In the genomic region with DNA sequence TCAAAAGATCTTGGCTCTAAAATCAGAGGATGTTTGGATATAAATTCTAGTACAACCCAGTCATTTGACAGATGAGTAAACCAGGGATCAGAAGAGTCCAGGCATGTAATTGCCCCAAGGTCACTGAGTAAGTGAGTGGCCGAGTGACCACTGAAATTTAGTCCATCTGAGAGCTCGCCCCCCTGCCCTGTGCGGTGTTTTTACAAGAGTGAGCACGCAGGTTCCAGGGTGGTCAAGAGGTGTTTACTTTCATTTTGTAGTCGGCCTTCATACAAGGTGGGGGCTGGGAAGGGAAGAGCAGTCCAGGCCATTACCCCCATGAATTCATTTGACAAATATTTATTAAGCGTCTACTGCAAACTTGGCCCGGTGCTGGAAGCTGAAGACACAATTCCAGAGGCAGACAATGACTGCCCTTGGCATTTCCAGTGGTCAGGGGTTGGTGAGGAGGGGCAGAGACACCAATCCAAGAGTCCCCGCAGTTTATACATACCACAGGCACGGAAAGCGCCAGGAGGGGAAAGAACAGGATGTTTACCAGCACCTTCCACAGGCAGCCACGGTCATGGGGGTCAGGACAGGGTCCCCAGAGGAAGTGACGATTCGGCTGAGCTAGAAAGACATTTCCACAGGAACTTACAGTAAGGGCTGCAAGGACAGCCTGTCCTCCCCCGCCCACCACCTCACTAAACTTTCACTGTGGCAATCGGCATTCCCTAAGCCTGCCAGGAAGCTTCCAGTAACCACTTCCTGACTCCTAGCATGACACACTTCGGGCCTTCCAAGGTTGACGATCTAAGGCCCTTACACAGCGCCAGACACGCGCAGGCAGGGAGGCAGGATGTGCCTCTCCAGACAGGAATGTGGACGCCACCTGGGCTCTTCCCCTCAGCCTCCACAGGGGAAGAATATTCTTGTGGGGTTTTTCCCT, we compare ENCODE assay signal across 8 cellular contexts. TPM values are rescaled to one million over a fixed set of nuclear protein-coding genes. Genes with fewer than 3 reads are reported as not detected.
DNase-seq lines count a peak whose midpoint lies in the region; ATAC-seq and TF ChIP-seq lines count a peak whose summit lies in the region.

No MANE protein-coding gene starts in this region.

- in situ Hi-C loops in astrocyte of the cerebellum (cut with HindIII; ENCODE audit: low sequenced_read_pairs): no loop called here

- WGBS in spleen, 5 donors: 41 to 63% (median 51%) methylated on average over 21 of the region's 21 CpGs

- H3K27ac ChIP-seq in ACC112 (ENCODE audit: low read depth, low read length) (peak overlapping the region; percentile 99), spleen (peak overlapping the region; percentile 78 to 96 (median 89))

- H3K36me3 ChIP-seq in ACC112 (ENCODE audit: insufficient read depth, low read length) (peaks cover 5% of the 10 kb centered on the region; the same call in 1 of the 2 replicates), spleen (no peaks in the 10 kb centered on the region)

- no peak overlapping the region for H2AFZ ChIP-seq in ACC112 (ENCODE audit: low read length, unreplicated experiment)

- TF ChIP-seq CTCF in astrocyte of the cerebellum (IDR thresholded peaks at IDR 0.05; ENCODE audit: low read depth, low read length, missing control alignments) (no peak), spleen (IDR thresholded peaks at IDR 0.05 in 8 of 11, conservative IDR thresholded peaks at IDR 0.05 in 3 of 11) (no peak)

- peak; percentile 98 for DNase-seq in HS-5 (ENCODE audit: low read depth)
- DNase-seq in astrocyte of the cerebellum (ENCODE audit: low read depth): peak; percentile 93
- peak; percentile 93 for DNase-seq in islet precursor cell
- peak; percentile 89 for DNase-seq in spleen
- DNase-seq in NCI-H1417 treated with DMSO at 0.1 percent for 48 hours (lab: John Stamatoyannopoulos, UW): no peak
- DNase-seq in NCI-H1048 (lab: John Stamatoyannopoulos, UW): no peak

- H3K9me3 ChIP-seq in spleen: no peaks in the 10 kb centered on the region

- intact Hi-C loops in spleen (cut with DNase I; ENCODE audit: low total_unique reads): loop anchor here (10.0 kb wide), 2 partner anchors 78 to 92 kb away; a partner anchor contains a TSS

- H3K4me1 ChIP-seq in ACC112 (ENCODE audit: control insufficient read depth, insufficient read depth, low read length, unreplicated experiment) (peaks cover 43% of the 10 kb centered on the region), spleen (peaks cover 24 to 72% (median 47%) of the 10 kb centered on the region in 6 donors)

- H3K27me3 ChIP-seq in ACC112 (ENCODE audit: insufficient read depth, low read length) (no peaks in the 10 kb centered on the region), spleen (replicated peaks in 1 of 7) (no peaks in the 10 kb centered on the region)

- peak overlapping the region; percentile 92 for H3K4me3 ChIP-seq in ACC112 (ENCODE audit: low read depth, low read length)
- H3K4me3 ChIP-seq in astrocyte of the cerebellum (ENCODE audit: low read depth, low read length): peak overlapping the region; percentile 18
- no peak overlapping the region for H3K4me3 ChIP-seq in spleen

- peaks cover 9% of the 10 kb centered on the region for H3K79me2 ChIP-seq in ACC112 (ENCODE audit: control insufficient read depth, insufficient read depth, low read length, unreplicated experiment)

- no peak for ATAC-seq in GM21825 (IDR thresholded peaks at IDR 0.05; ENCODE audit: unreplicated experiment)

- TF ChIP-seq POLR2A in spleen (IDR thresholded peaks at IDR 0.05): peak in 1 of 3 donors; percentile 43

RNA-seq across cellular contexts. Expression of a gene that starts 1.4 kb away (rescaled TPM):
- total RNA-seq in spleen: 10 to 100 TPM; 25.3 to 96.9 (median 43.8) TPM
- polyA plus RNA-seq in spleen: 100 to 1,000 TPM in 2 of 3 donors, 10 to 100 TPM in 1; 73.3 to 176 (median 112) TPM

RNA-seq across cellular contexts. Expression of a gene that starts 17.6 kb away (rescaled TPM):
- under 1 TPM in 1 of 7 donors, not detected in 6; 0.77 TPM for total RNA-seq in spleen
- 10 to 100 TPM in 1 of 3 donors, 1 to 10 TPM in 1, not detected in 1; 1.5 to 11.5 TPM for polyA plus RNA-seq in spleen

RNA-seq across cellular contexts. Expression of a gene that starts 18.6 kb away (rescaled TPM):
- total RNA-seq in spleen: 10 to 100 TPM in 6 of 7 donors, 1 to 10 TPM in 1; 2.5 to 49.6 (median 19.7) TPM
- polyA plus RNA-seq in spleen: 10 to 100 TPM; 21.0 to 34.0 (median 33.0) TPM

RNA-seq across cellular contexts. Expression of a gene that starts 25.5 kb away (rescaled TPM):
- total RNA-seq in spleen: 1 to 10 TPM in 6 of 7 donors, under 1 TPM in 1; 0.44 to 6.1 (median 3.5) TPM
- polyA plus RNA-seq in spleen: 10 to 100 TPM in 1 of 3 donors, 1 to 10 TPM in 1, under 1 TPM in 1; 0.93 to 11.8 (median 7.6) TPM

RNA-seq across cellular contexts. Expression of a gene that starts 31.5 kb away (rescaled TPM):
- total RNA-seq in spleen: 10 to 100 TPM in 1 of 7 donors, 1 to 10 TPM in 2, not detected in 4; 1.5 to 27.3 (median 1.5) TPM
- 10 to 100 TPM in 1 of 3 donors, 1 to 10 TPM in 2; 1.1 to 14.2 (median 8.5) TPM for polyA plus RNA-seq in spleen

Comparison
In these comparisons a context has a peak if more than half of its experiments do, and no peak if none do; other contexts are left out.
1. H3K4me3 ChIP-seq: peak in ACC112 (single experiment) and astrocyte of the cerebellum (single experiment); none in spleen (0 of 8).
2. DNase-seq: peak in HS-5 (single experiment), astrocyte of the cerebellum (single experiment), islet precursor cell (single experiment) and spleen (single experiment); none in NCI-H1417 treated with DMSO at 0.1 percent for 48 hours (single experiment) and NCI-H1048 (single experiment).